In genomic region chr3:150469931-150470740, GRCh38 we compare ENCODE assay signal across 11 cellular contexts.
DNase-seq lines count a peak whose midpoint lies in the region; ATAC-seq, FAIRE-seq and TF ChIP-seq lines count a peak whose summit lies in the region.
"Had no signal": no experiment of that assay in that cellular context is flagged by ENCODE, and none has a peak within 500 bp of the region (broad histone marks: within the 10 kb centered on the region; RNA-seq: fewer than 3 reads in every experiment).

No MANE protein-coding gene starts in this region.

- peak; percentile 70 for FAIRE-seq in pancreas (lab: Jason Lieb, UNC)

- WGBS in pancreas, 2 donors = 69 to 73% methylated on average over 7 of the region's 7 CpGs

- peak overlapping the region; percentile 32 for H2AFZ ChIP-seq in PC-3 (ENCODE audit: low read length)

- peak overlapping the region; percentile 87 for H3K9ac ChIP-seq in PC-3 (ENCODE audit: low read length)

- CTCF ChIA-PET in PC-3 (lab: Charles Lee) = interaction anchor here (0.7 kb wide), 1 partner anchor 25 kb away, joined by 3 read pairs; no protein-coding TSS in a partner anchor

- no peak for TF ChIP-seq CTCF in PC-3 (conservative IDR thresholded peaks at IDR 0.05; ENCODE audit: low read depth, low read length)
- no peak for TF ChIP-seq CTCF in epithelial cell of esophagus (IDR thresholded peaks at IDR 0.05; ENCODE audit: insufficient read depth, low read depth, low read length, missing control alignments)
- no peak for TF ChIP-seq CTCF in pancreas (IDR thresholded peaks at IDR 0.05)

- ATAC-seq in PC-3 (peak; percentile 85), pancreas (peak; percentile 10 to 54 (median 14)), HG03354 (IDR thresholded peaks at IDR 0.05; ENCODE audit: poor library complexity, severe bottlenecking, unreplicated experiment) (no peak), HG03439 (IDR thresholded peaks at IDR 0.05; ENCODE audit: unreplicated experiment) (no peak), HG03108 (IDR thresholded peaks at IDR 0.05; ENCODE audit: unreplicated experiment) (no peak)

- H3K9me3 ChIP-seq in PC-3 (ENCODE audit: low read length) (no peaks in the 10 kb centered on the region), pancreas (no peaks in the 10 kb centered on the region)

- TSS peak; percentile 94 for BruUV-seq in PC-3 (replicated peaks; lab: Mats Ljungman, UMichigan)

- no peaks in the 10 kb centered on the region for H4K20me1 ChIP-seq in PC-3 (ENCODE audit: low read length)

- POLR2A ChIA-PET in PC-3 (lab: Charles Lee; ENCODE audit: unreplicated experiment) = interaction anchor here (0.6 to 1.5 kb wide), 5 partner anchors 55 to 1427 kb away, joined by 3 to 9 read pairs (median 7); no protein-coding TSS in a partner anchor

- H3K79me2 ChIP-seq in PC-3 (ENCODE audit: low read length) = no peaks in the 10 kb centered on the region

- H3K36me3 ChIP-seq in PC-3 (ENCODE audit: low read depth, low read length) (no peaks in the 10 kb centered on the region), pancreas (no peaks in the 10 kb centered on the region)

- peak overlapping the region; percentile 99 for H3K27ac ChIP-seq in PC-3 (ENCODE audit: low read length)
- H3K27ac ChIP-seq in pancreas = peak overlapping the region in 2 of 4 donors; percentile 31 to 47
- H3K27ac ChIP-seq: coronary artery had no signal

- H3K4me1 ChIP-seq in PC-3 (ENCODE audit: insufficient read depth, low read length) (peaks cover 38% of the 10 kb centered on the region), pancreas (peaks cover 0 to 12% (median 7%) of the 10 kb centered on the region in 3 donors)

- H3K27me3 ChIP-seq in PC-3 (ENCODE audit: low read length) = no peaks in the 10 kb centered on the region
- no peaks in the 10 kb centered on the region for H3K27me3 ChIP-seq in pancreas

- H3F3A ChIP-seq in PC-3 (ENCODE audit: low read length, unreplicated experiment) = peaks cover 14% of the 10 kb centered on the region

- intact Hi-C loops in PC-3 (cut with micrococcal nuclease) (loop anchor here (1.0 kb wide), 4 partner anchors 9 to 56 kb away; no protein-coding TSS in a partner anchor), pancreas (cut with DNase I) (loop anchor here in 1 of 3 donors (10.0 kb wide), 1 partner anchor 165 kb away; no protein-coding TSS in a partner anchor)

- H3K4me3 ChIP-seq in PC-3 (ENCODE audit: low read length) (peak overlapping the region; percentile 64), epithelial cell of esophagus (ENCODE audit: low read length) (peak overlapping the region; percentile 24), pancreas (no peak overlapping the region)
- H3K4me3 ChIP-seq: coronary artery had no signal

- DNase-seq in DMS53 (lab: John Stamatoyannopoulos, UW) (peak; percentile 89), PC-3 (peak; percentile 95), epithelial cell of esophagus (ENCODE audit: low read depth) (peak; percentile 97), pancreas (no peak)
- no peak for DNase-seq in activated naive CD4-positive, alpha-beta T cell treated with anti-CD3 and anti-CD28 coated beads, Interleukin-2, amount 50 U/mL, for 16 hours
- DNase-seq: activated CD4-positive, CD25-positive, alpha-beta regulatory T cell; CD4-positive, alpha-beta T cell had no signal

- H3K4me2 ChIP-seq in PC-3 (ENCODE audit: low read length) = peak overlapping the region; percentile 93

- no peaks in the 10 kb centered on the region for H3K9me2 ChIP-seq in PC-3 (replicated peaks; ENCODE audit: low read length)

Comparison
In these comparisons a context has a peak if more than half of its experiments do, and no peak if none do; other contexts are left out.
1. DNase-seq: peak in DMS53 (single experiment), PC-3 (single experiment) and epithelial cell of esophagus (single experiment); none in pancreas (0 of 6) and activated naive CD4-positive, alpha-beta T cell treated with anti-CD3 and anti-CD28 coated beads, Interleukin-2, amount 50 U/mL, for 16 hours (single experiment).
2. ATAC-seq: peak in PC-3 (single experiment) and pancreas (4 of 4); none in HG03354 (single experiment), HG03439 (single experiment) and HG03108 (single experiment).
3. H3K4me3 ChIP-seq: peak in PC-3 (single experiment) and epithelial cell of esophagus (single experiment); none in pancreas (0 of 4).